Comparison of ENCODE assay signal across 9 cellular contexts in the genomic region with DNA sequence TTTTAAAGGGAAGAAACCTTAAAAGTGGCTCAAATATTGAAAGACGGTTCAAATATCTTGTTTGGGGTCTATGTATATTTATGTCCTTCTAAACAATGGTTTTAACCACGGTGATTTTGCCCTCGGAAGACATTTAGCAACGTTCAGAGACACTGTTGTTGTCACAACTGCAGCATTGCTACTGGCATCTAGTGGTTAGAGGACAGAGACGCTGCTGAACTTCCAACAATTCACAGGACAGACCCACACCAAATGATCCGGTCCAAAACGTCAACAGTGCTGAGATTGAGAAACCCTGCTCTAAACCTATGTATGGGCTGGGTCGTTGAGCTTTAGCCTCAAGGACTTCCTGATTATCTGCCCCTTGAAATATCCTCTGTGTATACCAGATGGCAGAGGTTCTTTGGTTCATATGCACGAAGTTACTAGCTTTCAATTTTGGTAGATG. TPM values are rescaled to one million over a fixed set of nuclear protein-coding genes. Genes with fewer than 3 reads are reported as not detected.
DNase-seq lines count a peak whose midpoint lies in the region; ATAC-seq and TF ChIP-seq lines count a peak whose summit lies in the region.
"Had no signal": no experiment of that assay in that cellular context is flagged by ENCODE, and none has a peak within 500 bp of the region (broad histone marks: within the 10 kb centered on the region; RNA-seq: fewer than 3 reads in every experiment).

No MANE protein-coding gene starts in this region.

- H3K4me1 Mint-ChIP-seq in IgD-negative memory B cell (peaks cover 19 to 23% (median 21%) of the 10 kb centered on the region in 3 donors), neural progenitor cell (peaks cover 18% of the 10 kb centered on the region)

- no peak overlapping the region for H3K9ac ChIP-seq in neural progenitor cell

- peaks cover 11% of the 10 kb centered on the region for H3K4me1 ChIP-seq in neural progenitor cell

- H4K20me1 ChIP-seq in neural progenitor cell (ENCODE audit: low read depth): no peaks in the 10 kb centered on the region

- peak overlapping the region; percentile 82 to 90 (median 89) for H3K27ac Mint-ChIP-seq in IgD-negative memory B cell
- peak overlapping the region; percentile 8 for H3K27ac Mint-ChIP-seq in neural progenitor cell

- no peaks in the 10 kb centered on the region for H3K9me3 ChIP-seq in neural progenitor cell (ENCODE audit: low read depth)

- H2AFZ ChIP-seq in neural progenitor cell (replicated peaks): no peak overlapping the region

- no peaks in the 10 kb centered on the region for H3K9me3 Mint-ChIP-seq in IgD-negative memory B cell
- no peaks in the 10 kb centered on the region for H3K9me3 Mint-ChIP-seq in neural progenitor cell

- H3K79me2 ChIP-seq in neural progenitor cell (ENCODE audit: low read depth): peaks cover 33% of the 10 kb centered on the region

- H3K36me3 Mint-ChIP-seq in IgD-negative memory B cell (peaks cover 5% of the 10 kb centered on the region), neural progenitor cell (peaks cover 11% of the 10 kb centered on the region)

- H3K27me3 ChIP-seq in neural progenitor cell: no peaks in the 10 kb centered on the region

- ATAC-seq in HG03175 (IDR thresholded peaks at IDR 0.05; ENCODE audit: unreplicated experiment) (no peak), HG03354 (IDR thresholded peaks at IDR 0.05; ENCODE audit: poor library complexity, severe bottlenecking, unreplicated experiment) (no peak)

- peak overlapping the region; percentile 70 for H3K4me3 ChIP-seq in neural progenitor cell

- H3K27me3 Mint-ChIP-seq in IgD-negative memory B cell (no peaks in the 10 kb centered on the region), neural progenitor cell (ENCODE audit: insufficient read depth, low read depth) (no peaks in the 10 kb centered on the region)

- H3K27ac ChIP-seq in neural progenitor cell: no peak overlapping the region

- TF ChIP-seq CTCF in neural progenitor cell (IDR thresholded peaks at IDR 0.05): peak; percentile 43

- DNase-seq in SKM-1 treated with dmso at 0.1 percent for 144 hours (lab: John Stamatoyannopoulos, UW; ENCODE audit: unreplicated experiment): peak; percentile 4
- no peak for DNase-seq in SKM-1 (lab: John Stamatoyannopoulos, UW; ENCODE audit: unreplicated experiment)
- peak; percentile 15 for DNase-seq in activated CD4-positive, alpha-beta T cell treated with anti-CD3 and anti-CD28 coated beads for 48 hours
- DNase-seq in fibroblast of peridontal ligament (ENCODE audit: extremely low read depth): peak; percentile 57
- DNase-seq in neural progenitor cell (ENCODE audit: low spot score): peak; percentile 31

- H3K4me3 Mint-ChIP-seq in IgD-negative memory B cell (peak overlapping the region; percentile 87 to 98 (median 94)), neural progenitor cell (peak overlapping the region; percentile 97)

- H3K36me3 ChIP-seq in neural progenitor cell: no peaks in the 10 kb centered on the region

- peaks cover 10% of the 10 kb centered on the region for H3F3A ChIP-seq in neural progenitor cell (ENCODE audit: low read depth)

- peak overlapping the region; percentile 98 for H3K4me2 ChIP-seq in neural progenitor cell

RNA-seq across cellular contexts. Expression of gene ANGEL1, which starts 1.7 kb away (rescaled TPM):
- 20.7 TPM for polyA plus RNA-seq in IgD-negative memory B cell
- total RNA-seq in neural progenitor cell (ENCODE audit: low replicate concordance): 23.2 and 28.7 TPM in 2 replicates

RNA-seq across cellular contexts. Expression of gene LRRC74A, which starts 15.2 kb away (rescaled TPM):
- polyA plus RNA-seq in IgD-negative memory B cell: not detected
- total RNA-seq in neural progenitor cell (ENCODE audit: low replicate concordance): not detected in 2 replicates
- total RNA-seq: mononuclear cell had no signal

RNA-seq across cellular contexts. Expression of gene VASH1, which starts 49.7 kb away (rescaled TPM):
- polyA plus RNA-seq in IgD-negative memory B cell: 0.70 TPM
- 10.3 and 20.1 TPM in 2 replicates for total RNA-seq in neural progenitor cell (ENCODE audit: low replicate concordance)
